In the genomic region with DNA sequence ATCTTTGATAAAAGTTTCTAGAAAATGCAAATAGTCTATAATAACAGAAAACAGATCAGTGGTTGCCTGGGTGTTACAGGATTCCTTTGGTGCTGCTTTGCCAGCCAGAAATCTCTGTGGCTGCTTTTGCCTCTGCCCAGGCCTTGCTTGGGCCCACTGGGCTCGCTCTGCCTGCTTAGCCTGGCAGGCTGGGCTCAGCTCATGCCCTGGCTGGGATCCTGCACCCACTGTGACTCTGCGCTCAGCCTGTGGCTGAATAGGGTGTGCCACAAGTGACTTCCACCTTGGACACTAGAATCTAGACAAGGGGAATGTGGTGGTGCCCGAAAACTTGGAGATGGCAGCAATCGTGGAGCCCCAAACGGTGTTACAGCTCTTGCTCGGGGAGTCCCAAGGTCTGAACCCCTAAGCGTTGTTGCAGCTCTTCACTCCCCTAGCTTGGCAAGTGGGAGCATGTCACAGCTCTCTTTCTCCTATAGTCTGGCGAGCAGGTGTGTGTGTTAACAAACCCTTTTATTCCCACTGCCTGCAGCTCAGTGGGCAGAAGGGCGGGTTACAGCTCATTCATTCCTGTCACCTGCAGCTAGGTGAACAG, we compare ENCODE assay signal across 33 cellular contexts. TPM values are rescaled to one million over a fixed set of nuclear protein-coding genes. Genes with fewer than 3 reads are reported as not detected.
DNase-seq lines count a peak whose midpoint lies in the region; ATAC-seq, FAIRE-seq and TF ChIP-seq lines count a peak whose summit lies in the region.
"Had no signal": no experiment of that assay in that cellular context is flagged by ENCODE, and none has a peak within 500 bp of the region (broad histone marks: within the 10 kb centered on the region; RNA-seq: fewer than 3 reads in every experiment).

No MANE protein-coding gene starts in this region.

- H3K27me3 Mint-ChIP-seq in natural killer cell (ENCODE audit: low read depth in 2 of 2): no peaks in the 10 kb centered on the region
- no peaks in the 10 kb centered on the region for H3K27me3 Mint-ChIP-seq in T-helper 2 cell treated with Interferon-gamma antibody and Interleukin-4, amounts not matched to agents 5 μg/mL and 100 μg/mL, for 36 hours (ENCODE audit: low read depth)
- H3K27me3 Mint-ChIP-seq: activated CD8-positive, alpha-beta T cell treated with anti-CD3 and anti-CD28 coated beads for 36 hours; dendritic cell treated with granulocyte-macrophage colony-stimulating factor and Interleukin-4, amounts not matched to agents 40 ng/mL and 50 ng/mL, for 4 days had no signal

- H3K4me3 ChIP-seq in MM.1S (ENCODE audit: low read length): no peak overlapping the region
- H3K4me3 ChIP-seq: ovary, right atrium auricular region, SJCRH30, smooth muscle cell, upper lobe of left lung had no signal

- no peak overlapping the region for H2AFZ ChIP-seq in MM.1S (ENCODE audit: low read length)

- FAIRE-seq in GM12892 (lab: Jason Lieb, UNC): peak; percentile 5
- FAIRE-seq: islet of Langerhans, RCC 7860 had no signal

- H3K27me3 ChIP-seq in MM.1S (replicated peaks; ENCODE audit: insufficient read depth, low read length): no peaks in the 10 kb centered on the region
- H3K27me3 ChIP-seq: ovary, right atrium auricular region, SJCRH30, upper lobe of left lung had no signal

- no peaks in the 10 kb centered on the region for H3K9me3 Mint-ChIP-seq in natural killer cell
- H3K9me3 Mint-ChIP-seq in T-helper 2 cell treated with Interferon-gamma antibody and Interleukin-4, amounts not matched to agents 5 μg/mL and 100 μg/mL, for 36 hours: no peaks in the 10 kb centered on the region
- H3K9me3 Mint-ChIP-seq: activated CD8-positive, alpha-beta T cell treated with anti-CD3 and anti-CD28 coated beads for 36 hours; activated naive CD4-positive, alpha-beta T cell treated with anti-CD3 and anti-CD28 coated beads, Interleukin-2, amount 50 U/mL, for 72 hours; activated T-helper 2 cell treated with anti-CD3 and anti-CD28 coated beads, Interferon-gamma antibody, Interleukin-2, Interleukin-4, amounts not matched to agents 10 μg/mL and 5 μg/mL and 100 μg/mL, durations not matched to agents 14 hours and 24 hours and 36 hours; dendritic cell treated with granulocyte-macrophage colony-stimulating factor and Interleukin-4, amounts not matched to agents 40 ng/mL and 50 ng/mL, for 4 days; endodermal cell; naive thymus-derived CD8-positive, alpha-beta T cell had no signal

- no peak for ATAC-seq in natural killer cell
- ATAC-seq: activated CD8-positive, alpha-beta T cell treated with anti-CD3 and anti-CD28 coated beads for 36 hours; activated naive CD4-positive, alpha-beta T cell treated with anti-CD3 and anti-CD28 coated beads, Interleukin-2, amount 50 U/mL, for 72 hours; HCT116; naive thymus-derived CD8-positive, alpha-beta T cell had no signal

- H3K4me1 ChIP-seq in MM.1S (ENCODE audit: low read length): peaks cover 51% of the 10 kb centered on the region
- H3K4me1 ChIP-seq: SJCRH30 had no signal

- no peaks in the 10 kb centered on the region for H3K79me2 ChIP-seq in MM.1S (ENCODE audit: low read length)

- no peaks in the 10 kb centered on the region for H3K36me3 ChIP-seq in MM.1S (replicated peaks; ENCODE audit: insufficient read depth, low read length)
- H3K36me3 ChIP-seq: ovary, right atrium auricular region, SJCRH30, upper lobe of left lung had no signal

- TF ChIP-seq CTCF in natural killer cell (IDR thresholded peaks at IDR 0.05) (no peak), MM.1S (IDR thresholded peaks at IDR 0.05; ENCODE audit: low read length) (no peak)

- H3K9me3 ChIP-seq in MM.1S (replicated peaks; ENCODE audit: insufficient read depth, low read length): no peaks in the 10 kb centered on the region
- H3K9me3 ChIP-seq: ovary, right atrium auricular region, SJCRH30, upper lobe of left lung had no signal

- no peak overlapping the region for H3K4me3 Mint-ChIP-seq in natural killer cell
- H3K4me3 Mint-ChIP-seq in T-helper 2 cell treated with Interferon-gamma antibody and Interleukin-4, amounts not matched to agents 5 μg/mL and 100 μg/mL, for 36 hours: no peak overlapping the region
- H3K4me3 Mint-ChIP-seq: activated CD8-positive, alpha-beta T cell treated with anti-CD3 and anti-CD28 coated beads for 36 hours; dendritic cell treated with granulocyte-macrophage colony-stimulating factor and Interleukin-4, amounts not matched to agents 40 ng/mL and 50 ng/mL, for 4 days; endodermal cell; naive thymus-derived CD8-positive, alpha-beta T cell had no signal

- intact Hi-C loops in natural killer cell (cut with micrococcal nuclease): no loop called here

- no peaks in the 10 kb centered on the region for H4K20me1 ChIP-seq in MM.1S (ENCODE audit: insufficient read depth, low read length)

- no peak for TF ChIP-seq POLR2A in GM12892 (IDR thresholded peaks at IDR 0.05; ENCODE audit: low read depth, low read length)

- peaks cover 18% of the 10 kb centered on the region for H3F3A ChIP-seq in MM.1S (ENCODE audit: insufficient read depth, low read length)

- no peak overlapping the region for H3K4me2 ChIP-seq in MM.1S (ENCODE audit: low read depth, low read length)
- H3K4me2 ChIP-seq: smooth muscle cell had no signal

- DNase-seq in DMS153 (lab: John Stamatoyannopoulos, UW) (peak; percentile 49), GM12892 (ENCODE audit: insufficient read length) (no peak), natural killer cell (no peak), middle frontal gyrus (ENCODE audit: extremely low spot score, low spot score) (no peak), MM.1S (no peak)
- no peak for DNase-seq in T-helper 2 cell treated with Interferon-gamma antibody and Interleukin-4, amounts not matched to agents 5 μg/mL and 100 μg/mL, for 36 hours (ENCODE audit: low spot score)
- DNase-seq: activated CD4-positive, CD25-positive, alpha-beta regulatory T cell; activated CD8-positive, alpha-beta T cell treated with anti-CD3 and anti-CD28 coated beads for 36 hours; anterior cingulate cortex; DND-41; endodermal cell; midbrain; naive thymus-derived CD8-positive, alpha-beta T cell; NCI-H1436 treated with DMSO at 0.1 percent for 48 hours; NCI-H2171; NCI-H526; ovary; SJCRH30; stimulated activated CD4-positive, alpha-beta T cell treated with anti-CD3 and anti-CD28 coated beads, Interleukin-1b, Interleukin-23, amount 100 ng/mL, for 48 hours; substantia nigra had no signal

- no peaks in the 10 kb centered on the region for H3K9me2 ChIP-seq in MM.1S (replicated peaks; ENCODE audit: insufficient read depth, low read length)

- no peak overlapping the region for H3K9ac ChIP-seq in MM.1S (ENCODE audit: low read length)

- peak overlapping the region; percentile 83 to 87 for H3K27ac Mint-ChIP-seq in natural killer cell
- H3K27ac Mint-ChIP-seq in T-helper 2 cell treated with Interferon-gamma antibody and Interleukin-4, amounts not matched to agents 5 μg/mL and 100 μg/mL, for 36 hours: no peak overlapping the region
- H3K27ac Mint-ChIP-seq: activated CD8-positive, alpha-beta T cell treated with anti-CD3 and anti-CD28 coated beads for 36 hours; activated naive CD4-positive, alpha-beta T cell treated with anti-CD3 and anti-CD28 coated beads, Interleukin-2, amount 50 U/mL, for 72 hours; activated T-helper 2 cell treated with anti-CD3 and anti-CD28 coated beads, Interferon-gamma antibody, Interleukin-2, Interleukin-4, amounts not matched to agents 10 μg/mL and 5 μg/mL and 100 μg/mL, durations not matched to agents 14 hours and 24 hours and 36 hours; dendritic cell treated with granulocyte-macrophage colony-stimulating factor and Interleukin-4, amounts not matched to agents 40 ng/mL and 50 ng/mL, for 4 days; endodermal cell had no signal

- H3K4me1 Mint-ChIP-seq in natural killer cell: peaks cover 73 to 78% of the 10 kb centered on the region in 2 donors
- peaks cover 7% of the 10 kb centered on the region for H3K4me1 Mint-ChIP-seq in T-helper 2 cell treated with Interferon-gamma antibody and Interleukin-4, amounts not matched to agents 5 μg/mL and 100 μg/mL, for 36 hours (ENCODE audit: low read depth)
- H3K4me1 Mint-ChIP-seq: endodermal cell had no signal

- H3K27ac ChIP-seq in angular gyrus (ENCODE audit: low read depth, low read length): peak overlapping the region; percentile 42
- H3K27ac ChIP-seq in MM.1S (ENCODE audit: low read length): no peak overlapping the region
- H3K27ac ChIP-seq: C4-2B, ovary, right atrium auricular region, SJCRH30, upper lobe of left lung had no signal

- H3K36me3 Mint-ChIP-seq in natural killer cell: no peaks in the 10 kb centered on the region
- H3K36me3 Mint-ChIP-seq in T-helper 2 cell treated with Interferon-gamma antibody and Interleukin-4, amounts not matched to agents 5 μg/mL and 100 μg/mL, for 36 hours (ENCODE audit: low read depth): no peaks in the 10 kb centered on the region
- H3K36me3 Mint-ChIP-seq: activated naive CD4-positive, alpha-beta T cell treated with anti-CD3 and anti-CD28 coated beads, Interleukin-2, amount 50 U/mL, for 72 hours; naive thymus-derived CD8-positive, alpha-beta T cell had no signal

RNA-seq across cellular contexts. Expression of a gene that starts 50.9 kb away (rescaled TPM):
- polyA plus RNA-seq in GM12892 (2012; ENCODE audit: missing spikeins): 0.68 TPM
- 1 to 10 TPM in 2 of 3 donors, under 1 TPM in 1; 0.96 to 1.3 (median 1.1) TPM for total RNA-seq in natural killer cell

RNA-seq across cellular contexts. Expression of a gene that starts 51.1 kb away (rescaled TPM):
- 310 TPM for polyA plus RNA-seq in GM12892 (2012; ENCODE audit: missing spikeins)
- total RNA-seq in natural killer cell: 100 to 1,000 TPM; 307 to 368 (median 333) TPM
- total RNA-seq: endodermal cell, HT-29, MCF 10A, SJCRH30, smooth muscle cell had no signal
- polyA plus RNA-seq: smooth muscle cell had no signal

RNA-seq across cellular contexts. Expression of a gene that starts 51.2 kb away (rescaled TPM):
- 1.9 TPM for polyA plus RNA-seq in GM12892 (2012; ENCODE audit: missing spikeins)
- total RNA-seq in natural killer cell: 1 to 10 TPM; 2.2 to 4.3 (median 3.8) TPM
- total RNA-seq: HT-29 had no signal
